ENCODE assay signal across 28 cellular contexts in genomic region chr5:52886206-52886605, GRCh38.
"Had no signal": no experiment of that assay in that cellular context is flagged by ENCODE, and none has a peak within 500 bp of the region (broad histone marks: within the 10 kb centered on the region; RNA-seq: fewer than 3 reads in every experiment).

No MANE protein-coding gene starts in this region.

- H3K36me3 ChIP-seq: SJSA1 had no signal

- H3K9me3 ChIP-seq: body of pancreas, SJSA1 had no signal

- H3K4me1 ChIP-seq: body of pancreas, SJSA1 had no signal

- H3K27me3 ChIP-seq: body of pancreas, SJSA1 had no signal

- H3K4me3 ChIP-seq: body of pancreas, SJSA1 had no signal

- H3K9ac ChIP-seq: KMS-11 had no signal

- FAIRE-seq: bronchial epithelial cell had no signal

- DNase-seq: activated CD4-positive, alpha-beta T cell treated with anti-CD3 and anti-CD28 coated beads for 48 hours; activated CD4-positive, alpha-beta T cell treated with anti-CD3 and anti-CD28 coated beads, Interleukin-2, amount 50 U/mL, for 4 hours; activated CD4-positive, CD25-positive, alpha-beta regulatory T cell treated with anti-CD3 and anti-CD28 coated beads, Interleukin-2, amount 50 U/mL, for 72 hours; activated CD8-positive, alpha-beta memory T cell treated with anti-CD3 and anti-CD28 coated beads, Interleukin-2, amount 10 ng/mL, durations not matched to agents 7 days and 5 days; activated CD8-positive, alpha-beta T cell treated with anti-CD3 and anti-CD28 coated beads, Interleukin-2, amount 10 ng/mL, durations not matched to agents 7 days and 5 days; activated effector memory CD4-positive, alpha-beta T cell treated with Interleukin-2 at 50 U/mL for 16 hours; activated naive CD4-positive, alpha-beta T cell; activated T-cell treated with anti-CD3 and anti-CD28 coated beads, Interleukin-2, amount 50 U/mL, for 24 hours; aorta; body of pancreas; MV-4-11; NCI-H1092 treated with DMSO at 0.1 percent for 48 hours; NCI-H1417 treated with DMSO at 0.1 percent for 48 hours; NCI-H1694; NCI-H2029; NCI-H510A treated with DMSO at 0.1 percent for 48 hours; NCI-H69; NK-92 treated with Interleukin-12 subunit alpha and Interleukin-12 subunit beta, amount 100 ng/mL, for 24 hours; OCI-M1; RPMI8226; SW 1271 had no signal

- H3K27ac ChIP-seq: body of pancreas, KMS-11, SJSA1 had no signal

- H3K4me2 ChIP-seq: KMS-11 had no signal

- ATAC-seq: activated CD8-positive, alpha-beta memory T cell treated with anti-CD3 and anti-CD28 coated beads, Interleukin-2, amount 10 ng/mL, durations not matched to agents 7 days and 5 days; activated CD8-positive, alpha-beta T cell treated with anti-CD3 and anti-CD28 coated beads, Interleukin-2, amount 10 ng/mL, durations not matched to agents 7 days and 5 days; body of pancreas; Panc1; Right ventricle myocardium inferior; SK-N-SH treated with all-trans-retinoic acid at 6 μM for 48 hours; WTC11 had no signal
